1 cellular context compared by ENCODE assay signal in the genomic region with DNA sequence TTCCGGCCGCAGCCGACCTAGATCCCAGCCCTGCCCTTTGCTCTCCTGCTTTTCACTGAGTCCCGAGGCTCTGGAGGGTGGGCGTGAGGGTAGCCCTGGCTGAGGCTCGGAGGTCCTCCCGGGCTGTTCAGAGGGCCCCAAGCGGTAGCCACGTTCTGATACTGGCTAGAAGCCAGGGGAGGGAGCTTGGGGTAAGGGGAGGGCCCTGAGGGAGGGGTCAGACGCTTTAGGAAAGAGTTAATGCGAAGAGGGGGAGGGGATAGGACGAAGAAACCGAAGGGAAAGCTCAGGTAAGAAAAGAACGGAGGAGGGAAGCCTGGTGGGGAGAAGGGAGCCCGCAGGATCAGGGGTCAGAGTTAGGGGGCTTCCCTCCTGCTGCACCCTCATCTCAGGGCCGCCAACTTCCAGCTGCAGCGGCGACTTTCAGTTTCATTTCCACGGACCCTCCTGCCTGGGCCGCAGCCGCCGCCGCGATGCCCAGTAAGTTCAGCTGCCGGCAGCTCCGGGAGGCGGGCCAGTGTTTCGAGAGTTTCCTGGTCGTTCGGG.
TF ChIP-seq lines count a peak whose summit lies in the region.

A gene with protein sequence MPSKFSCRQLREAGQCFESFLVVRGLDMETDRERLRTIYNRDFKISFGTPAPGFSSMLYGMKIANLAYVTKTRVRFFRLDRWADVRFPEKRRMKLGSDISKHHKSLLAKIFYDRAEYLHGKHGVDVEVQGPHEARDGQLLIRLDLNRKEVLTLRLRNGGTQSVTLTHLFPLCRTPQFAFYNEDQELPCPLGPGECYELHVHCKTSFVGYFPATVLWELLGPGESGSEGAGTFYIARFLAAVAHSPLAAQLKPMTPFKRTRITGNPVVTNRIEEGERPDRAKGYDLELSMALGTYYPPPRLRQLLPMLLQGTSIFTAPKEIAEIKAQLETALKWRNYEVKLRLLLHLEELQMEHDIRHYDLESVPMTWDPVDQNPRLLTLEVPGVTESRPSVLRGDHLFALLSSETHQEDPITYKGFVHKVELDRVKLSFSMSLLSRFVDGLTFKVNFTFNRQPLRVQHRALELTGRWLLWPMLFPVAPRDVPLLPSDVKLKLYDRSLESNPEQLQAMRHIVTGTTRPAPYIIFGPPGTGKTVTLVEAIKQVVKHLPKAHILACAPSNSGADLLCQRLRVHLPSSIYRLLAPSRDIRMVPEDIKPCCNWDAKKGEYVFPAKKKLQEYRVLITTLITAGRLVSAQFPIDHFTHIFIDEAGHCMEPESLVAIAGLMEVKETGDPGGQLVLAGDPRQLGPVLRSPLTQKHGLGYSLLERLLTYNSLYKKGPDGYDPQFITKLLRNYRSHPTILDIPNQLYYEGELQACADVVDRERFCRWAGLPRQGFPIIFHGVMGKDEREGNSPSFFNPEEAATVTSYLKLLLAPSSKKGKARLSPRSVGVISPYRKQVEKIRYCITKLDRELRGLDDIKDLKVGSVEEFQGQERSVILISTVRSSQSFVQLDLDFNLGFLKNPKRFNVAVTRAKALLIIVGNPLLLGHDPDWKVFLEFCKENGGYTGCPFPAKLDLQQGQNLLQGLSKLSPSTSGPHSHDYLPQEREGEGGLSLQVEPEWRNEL (plus strand): TSS at position 220 of the 546 bp plus-strand sequence. CDS start 254 bp downstream, at position 474.

TF ChIP-seq in HEK293, 187 proteins besides CTCF, POLR2A, EP300 and RAD21 (continued from another document and continues in another):
- TF ChIP-seq, protein P1, sequence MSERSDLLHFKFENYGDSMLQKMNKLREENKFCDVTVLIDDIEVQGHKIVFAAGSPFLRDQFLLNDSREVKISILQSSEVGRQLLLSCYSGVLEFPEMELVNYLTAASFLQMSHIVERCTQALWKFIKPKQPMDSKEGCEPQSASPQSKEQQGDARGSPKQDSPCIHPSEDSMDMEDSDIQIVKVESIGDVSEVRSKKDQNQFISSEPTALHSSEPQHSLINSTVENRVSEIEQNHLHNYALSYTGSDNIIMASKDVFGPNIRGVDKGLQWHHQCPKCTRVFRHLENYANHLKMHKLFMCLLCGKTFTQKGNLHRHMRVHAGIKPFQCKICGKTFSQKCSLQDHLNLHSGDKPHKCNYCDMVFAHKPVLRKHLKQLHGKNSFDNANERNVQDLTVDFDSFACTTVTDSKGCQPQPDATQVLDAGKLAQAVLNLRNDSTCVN (tag by site-specific recombination; optimal IDR thresholded peaks at IDR 0.05) = no peak
- TF ChIP-seq ZNF610 (tag by site-specific recombination; IDR thresholded peaks at IDR 0.05; ENCODE audit: borderline replicate concordance) = peak; percentile 56; the same call in 1 of the 2 replicates
- peak; percentile 65 for TF ChIP-seq KLF1 (tag by site-specific recombination; IDR thresholded peaks at IDR 0.05)
- TF ChIP-seq, protein P2, sequence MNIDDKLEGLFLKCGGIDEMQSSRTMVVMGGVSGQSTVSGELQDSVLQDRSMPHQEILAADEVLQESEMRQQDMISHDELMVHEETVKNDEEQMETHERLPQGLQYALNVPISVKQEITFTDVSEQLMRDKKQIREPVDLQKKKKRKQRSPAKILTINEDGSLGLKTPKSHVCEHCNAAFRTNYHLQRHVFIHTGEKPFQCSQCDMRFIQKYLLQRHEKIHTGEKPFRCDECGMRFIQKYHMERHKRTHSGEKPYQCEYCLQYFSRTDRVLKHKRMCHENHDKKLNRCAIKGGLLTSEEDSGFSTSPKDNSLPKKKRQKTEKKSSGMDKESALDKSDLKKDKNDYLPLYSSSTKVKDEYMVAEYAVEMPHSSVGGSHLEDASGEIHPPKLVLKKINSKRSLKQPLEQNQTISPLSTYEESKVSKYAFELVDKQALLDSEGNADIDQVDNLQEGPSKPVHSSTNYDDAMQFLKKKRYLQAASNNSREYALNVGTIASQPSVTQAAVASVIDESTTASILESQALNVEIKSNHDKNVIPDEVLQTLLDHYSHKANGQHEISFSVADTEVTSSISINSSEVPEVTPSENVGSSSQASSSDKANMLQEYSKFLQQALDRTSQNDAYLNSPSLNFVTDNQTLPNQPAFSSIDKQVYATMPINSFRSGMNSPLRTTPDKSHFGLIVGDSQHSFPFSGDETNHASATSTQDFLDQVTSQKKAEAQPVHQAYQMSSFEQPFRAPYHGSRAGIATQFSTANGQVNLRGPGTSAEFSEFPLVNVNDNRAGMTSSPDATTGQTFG (tag by site-specific recombination; IDR thresholded peaks at IDR 0.05; ENCODE audit: borderline replicate concordance) = no peak
- TF ChIP-seq ZNF596 (tag by site-specific recombination; IDR thresholded peaks at IDR 0.05) = no peak
- TF ChIP-seq, protein P3, sequence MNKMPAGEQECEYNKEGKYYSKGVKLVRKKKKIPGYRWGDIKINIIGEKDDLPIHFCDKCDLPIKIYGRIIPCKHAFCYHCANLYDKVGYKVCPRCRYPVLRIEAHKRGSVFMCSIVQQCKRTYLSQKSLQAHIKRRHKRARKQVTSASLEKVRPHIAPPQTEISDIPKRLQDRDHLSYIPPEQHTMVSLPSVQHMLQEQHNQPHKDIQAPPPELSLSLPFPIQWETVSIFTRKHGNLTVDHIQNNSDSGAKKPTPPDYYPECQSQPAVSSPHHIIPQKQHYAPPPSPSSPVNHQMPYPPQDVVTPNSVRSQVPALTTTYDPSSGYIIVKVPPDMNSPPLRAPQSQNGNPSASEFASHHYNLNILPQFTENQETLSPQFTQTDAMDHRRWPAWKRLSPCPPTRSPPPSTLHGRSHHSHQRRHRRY (tag by site-specific recombination; IDR thresholded peaks at IDR 0.05) = no peak
- peak; percentile 93 for TF ChIP-seq PRDM1 (tag by site-specific recombination; IDR thresholded peaks at IDR 0.05)
- TF ChIP-seq, protein P4, sequence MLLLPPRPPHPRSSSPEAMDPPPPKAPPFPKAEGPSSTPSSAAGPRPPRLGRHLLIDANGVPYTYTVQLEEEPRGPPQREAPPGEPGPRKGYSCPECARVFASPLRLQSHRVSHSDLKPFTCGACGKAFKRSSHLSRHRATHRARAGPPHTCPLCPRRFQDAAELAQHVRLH (tag by site-specific recombination; IDR thresholded peaks at IDR 0.05) = no peak; the same call in 1 of the 2 replicates
- no peak for TF ChIP-seq ZNF248 (tag by site-specific recombination; IDR thresholded peaks at IDR 0.05)
- no peak for TF ChIP-seq TCF7L2 (IDR thresholded peaks at IDR 0.05; ENCODE audit: borderline replicate concordance, low read depth, low read length)
- TF ChIP-seq ZNF639 (tag by site-specific recombination; IDR thresholded peaks at IDR 0.05) = peak; percentile 70; the same call in 1 of the 2 replicates
- TF ChIP-seq WT1 (tag by site-specific recombination; IDR thresholded peaks at IDR 0.05) = peak; percentile 91
- TF ChIP-seq ZFP69B (tag by site-specific recombination; IDR thresholded peaks at IDR 0.05) = 0 out of 2 replicates have a peak, but pooled peaks have one; percentile 48
- no peak for TF ChIP-seq ZNF133 (tag by site-specific recombination; IDR thresholded peaks at IDR 0.05)
- no peak for TF ChIP-seq ZNF311 (tag by site-specific recombination; IDR thresholded peaks at IDR 0.05; ENCODE audit: borderline replicate concordance)
- TF ChIP-seq, protein P5, sequence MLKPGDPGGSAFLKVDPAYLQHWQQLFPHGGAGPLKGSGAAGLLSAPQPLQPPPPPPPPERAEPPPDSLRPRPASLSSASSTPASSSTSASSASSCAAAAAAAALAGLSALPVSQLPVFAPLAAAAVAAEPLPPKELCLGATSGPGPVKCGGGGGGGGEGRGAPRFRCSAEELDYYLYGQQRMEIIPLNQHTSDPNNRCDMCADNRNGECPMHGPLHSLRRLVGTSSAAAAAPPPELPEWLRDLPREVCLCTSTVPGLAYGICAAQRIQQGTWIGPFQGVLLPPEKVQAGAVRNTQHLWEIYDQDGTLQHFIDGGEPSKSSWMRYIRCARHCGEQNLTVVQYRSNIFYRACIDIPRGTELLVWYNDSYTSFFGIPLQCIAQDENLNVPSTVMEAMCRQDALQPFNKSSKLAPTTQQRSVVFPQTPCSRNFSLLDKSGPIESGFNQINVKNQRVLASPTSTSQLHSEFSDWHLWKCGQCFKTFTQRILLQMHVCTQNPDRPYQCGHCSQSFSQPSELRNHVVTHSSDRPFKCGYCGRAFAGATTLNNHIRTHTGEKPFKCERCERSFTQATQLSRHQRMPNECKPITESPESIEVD (tag by site-specific recombination; IDR thresholded peaks at IDR 0.05) = no peak
- peak; percentile 67; the same call in 1 of the 2 replicates for TF ChIP-seq ZNF121 (tag by site-specific recombination; IDR thresholded peaks at IDR 0.05)
- peak; percentile 80 for TF ChIP-seq KLF9 (tag by site-specific recombination; IDR thresholded peaks at IDR 0.05; ENCODE audit: low read depth)
- TF ChIP-seq RBAK (tag by site-specific recombination; IDR thresholded peaks at IDR 0.05) = no peak
- no peak for TF ChIP-seq ZNF621 (tag by site-specific recombination; IDR thresholded peaks at IDR 0.05)
- no peak for TF ChIP-seq MZF1 (tag by site-specific recombination; IDR thresholded peaks at IDR 0.05; ENCODE audit: borderline replicate concordance)
- TF ChIP-seq ZNF239 (tag by site-specific recombination; IDR thresholded peaks at IDR 0.05) = no peak; the same call in 1 of the 2 replicates
- peak; percentile 48; the same call in 1 of the 2 replicates for TF ChIP-seq ZNF24 (tag by site-specific recombination; IDR thresholded peaks at IDR 0.05)
- peak; percentile 90 for TF ChIP-seq ZFP37 (tag by site-specific recombination; IDR thresholded peaks at IDR 0.05)
- TF ChIP-seq KLF8 (tag by site-specific recombination; IDR thresholded peaks at IDR 0.05) = peak; percentile 89
- TF ChIP-seq ZNF664 (tag by site-specific recombination; IDR thresholded peaks at IDR 0.05) = no peak; the same call in 1 of the 2 replicates
- TF ChIP-seq, protein P6, sequence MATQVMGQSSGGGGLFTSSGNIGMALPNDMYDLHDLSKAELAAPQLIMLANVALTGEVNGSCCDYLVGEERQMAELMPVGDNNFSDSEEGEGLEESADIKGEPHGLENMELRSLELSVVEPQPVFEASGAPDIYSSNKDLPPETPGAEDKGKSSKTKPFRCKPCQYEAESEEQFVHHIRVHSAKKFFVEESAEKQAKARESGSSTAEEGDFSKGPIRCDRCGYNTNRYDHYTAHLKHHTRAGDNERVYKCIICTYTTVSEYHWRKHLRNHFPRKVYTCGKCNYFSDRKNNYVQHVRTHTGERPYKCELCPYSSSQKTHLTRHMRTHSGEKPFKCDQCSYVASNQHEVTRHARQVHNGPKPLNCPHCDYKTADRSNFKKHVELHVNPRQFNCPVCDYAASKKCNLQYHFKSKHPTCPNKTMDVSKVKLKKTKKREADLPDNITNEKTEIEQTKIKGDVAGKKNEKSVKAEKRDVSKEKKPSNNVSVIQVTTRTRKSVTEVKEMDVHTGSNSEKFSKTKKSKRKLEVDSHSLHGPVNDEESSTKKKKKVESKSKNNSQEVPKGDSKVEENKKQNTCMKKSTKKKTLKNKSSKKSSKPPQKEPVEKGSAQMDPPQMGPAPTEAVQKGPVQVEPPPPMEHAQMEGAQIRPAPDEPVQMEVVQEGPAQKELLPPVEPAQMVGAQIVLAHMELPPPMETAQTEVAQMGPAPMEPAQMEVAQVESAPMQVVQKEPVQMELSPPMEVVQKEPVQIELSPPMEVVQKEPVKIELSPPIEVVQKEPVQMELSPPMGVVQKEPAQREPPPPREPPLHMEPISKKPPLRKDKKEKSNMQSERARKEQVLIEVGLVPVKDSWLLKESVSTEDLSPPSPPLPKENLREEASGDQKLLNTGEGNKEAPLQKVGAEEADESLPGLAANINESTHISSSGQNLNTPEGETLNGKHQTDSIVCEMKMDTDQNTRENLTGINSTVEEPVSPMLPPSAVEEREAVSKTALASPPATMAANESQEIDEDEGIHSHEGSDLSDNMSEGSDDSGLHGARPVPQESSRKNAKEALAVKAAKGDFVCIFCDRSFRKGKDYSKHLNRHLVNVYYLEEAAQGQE (tag by site-specific recombination; IDR thresholded peaks at IDR 0.05) = peak; percentile 64; the same call in 1 of the 2 replicates
- peak; percentile 27 for TF ChIP-seq ZSCAN30 (tag by site-specific recombination; IDR thresholded peaks at IDR 0.05)
- no peak; the same call in 1 of the 2 replicates for TF ChIP-seq ZBTB10 (tag by site-specific recombination; IDR thresholded peaks at IDR 0.05)
- no peak for TF ChIP-seq ATF2 (tag by site-specific recombination; IDR thresholded peaks at IDR 0.05; ENCODE audit: low read depth)
- TF ChIP-seq ZNF169 (tag by site-specific recombination; IDR thresholded peaks at IDR 0.05) = no peak
- TF ChIP-seq ZFP41 (tag by site-specific recombination; IDR thresholded peaks at IDR 0.05; ENCODE audit: borderline replicate concordance) = no peak
- TF ChIP-seq ZBTB17 (tag by site-specific recombination; IDR thresholded peaks at IDR 0.05) = no peak
- TF ChIP-seq ZNF510 (tag by site-specific recombination; IDR thresholded peaks at IDR 0.05; ENCODE audit: insufficient replicate concordance) = no peak
- TF ChIP-seq ZNF48 (tag by site-specific recombination; IDR thresholded peaks at IDR 0.05) = no peak
- no peak for TF ChIP-seq ZNF404 (tag by site-specific recombination; IDR thresholded peaks at IDR 0.05)
